ENCODE assay signal across 2 cellular contexts in genomic region chr17:71024172-71024571, GRCh38.
TF ChIP-seq lines count a peak whose summit lies in the region.

No MANE protein-coding gene starts in this region.

TF ChIP-seq in IMR-90, 13 proteins besides CTCF, POLR2A, EP300 and RAD21 (continued from another document):
- TF ChIP-seq NFE2L2 (IDR thresholded peaks at IDR 0.05; ENCODE audit: low read depth, low read length) = no peak
- no peak for TF ChIP-seq CHD1 (IDR thresholded peaks at IDR 0.05; ENCODE audit: low read depth, low read length)
- TF ChIP-seq SMC3 (IDR thresholded peaks at IDR 0.05; ENCODE audit: low read depth, low read length) = no peak

TF ChIP-seq in HepG2, 621 proteins besides CTCF, POLR2A, EP300 and RAD21 (continued from another document):
- no peak for TF ChIP-seq POLR2AphosphoS2 (IDR thresholded peaks at IDR 0.05; ENCODE audit: low read depth, low read length)
TF ChIP-seq in HepG2: peak in this region for 0.
